11 cellular contexts compared by ENCODE assay signal in the genomic region with DNA sequence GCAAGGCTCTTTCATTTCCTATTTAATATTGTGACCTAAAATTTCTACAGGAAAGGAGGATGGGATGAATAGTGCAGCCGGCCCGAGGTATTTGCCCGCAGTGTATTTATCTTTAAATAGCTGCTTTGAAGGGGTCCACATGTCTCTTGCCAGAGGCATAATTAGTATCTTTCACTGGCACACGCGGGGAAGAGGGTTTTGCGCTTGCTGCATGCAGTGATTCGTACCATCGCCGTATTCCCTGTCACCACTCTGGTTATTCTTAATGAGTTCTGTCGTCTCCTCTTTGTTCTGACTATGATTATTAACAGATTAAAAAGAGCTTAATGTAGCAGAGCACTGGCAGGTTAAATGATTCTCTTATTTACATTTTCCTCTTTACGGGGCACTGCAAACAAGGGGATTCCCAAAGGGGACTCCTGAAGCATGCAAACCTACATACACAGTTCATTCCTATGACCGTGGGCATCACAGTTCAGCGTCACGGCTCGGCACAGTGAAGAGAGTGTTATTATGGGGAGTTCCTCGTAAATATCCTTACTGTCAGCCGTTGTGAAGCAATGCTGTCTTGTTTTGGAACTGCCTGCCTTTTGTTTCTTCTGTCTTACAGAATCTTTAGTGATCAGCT.
A peak's percentile ranks its signal among the peaks of the same experiment; 100 is the strongest.
DNase-seq lines count a peak whose midpoint lies in the region; ATAC-seq, FAIRE-seq and TF ChIP-seq lines count a peak whose summit lies in the region.
"Had no signal": no experiment of that assay in that cellular context is flagged by ENCODE, and none has a peak within 500 bp of the region (broad histone marks: within the 10 kb centered on the region; RNA-seq: fewer than 3 reads in every experiment).

No MANE protein-coding gene starts in this region.

- H3K27ac Mint-ChIP-seq in astrocyte (ENCODE audit: unreplicated experiment): peak overlapping the region; percentile 27

- no peak overlapping the region for H2AFZ ChIP-seq in astrocyte (ENCODE audit: low read depth, low read length)

- H3K4me3 ChIP-seq in astrocyte (ENCODE audit: insufficient read depth, low read depth, low read length) (no peak overlapping the region), mesendoderm (ENCODE audit: low read length) (no peak overlapping the region)

- peaks cover 41% of the 10 kb centered on the region for H3K79me2 ChIP-seq in astrocyte (ENCODE audit: insufficient read depth, low read length)
- peaks cover 61% of the 10 kb centered on the region for H3K79me2 ChIP-seq in mesendoderm (ENCODE audit: control insufficient read depth, insufficient read depth, low read length)

- no peaks in the 10 kb centered on the region for H3K27me3 ChIP-seq in astrocyte (ENCODE audit: insufficient read depth, low read length)
- no peaks in the 10 kb centered on the region for H3K27me3 ChIP-seq in mesendoderm (ENCODE audit: insufficient read depth, low read length, poor library complexity)

- H3K4ac ChIP-seq in mesendoderm (ENCODE audit: low read depth, low read length): no peak overlapping the region

- H3K4me2 ChIP-seq in astrocyte (ENCODE audit: low read length) (peak overlapping the region; percentile 21), mesendoderm (ENCODE audit: low read length) (no peak overlapping the region)

- no peak overlapping the region for H3K56ac ChIP-seq in mesendoderm (ENCODE audit: low read length)

- no peak overlapping the region for H4K8ac ChIP-seq in mesendoderm (ENCODE audit: low read depth, low read length)

- no peak for TF ChIP-seq CTCF in astrocyte (IDR thresholded peaks at IDR 0.05; ENCODE audit: insufficient read depth, low read depth, low read length)

- no peak overlapping the region for H3K18ac ChIP-seq in mesendoderm (ENCODE audit: low read length)

- H3K4me1 Mint-ChIP-seq in astrocyte (ENCODE audit: low read depth, unreplicated experiment): peaks cover 14% of the 10 kb centered on the region

- H3K36me3 Mint-ChIP-seq in astrocyte (ENCODE audit: low read depth, unreplicated experiment): peaks cover 19% of the 10 kb centered on the region

- no peak overlapping the region for H2BK120ac ChIP-seq in mesendoderm (ENCODE audit: low read depth, low read length)

- no CpG with 5 or more reads among the region's 17 CpGs for WGBS in mesendoderm (ENCODE audit: extremely low coverage, insufficient coverage, low lambda C conversion rate)

- no peak overlapping the region for H3K27ac ChIP-seq in astrocyte (ENCODE audit: low read depth, low read length)
- H3K27ac ChIP-seq in mesendoderm (ENCODE audit: low read depth, low read length): no peak overlapping the region

- H3K4me3 Mint-ChIP-seq in astrocyte (ENCODE audit: unreplicated experiment): no peak overlapping the region

- H3K9ac ChIP-seq in astrocyte (ENCODE audit: low read length) (no peak overlapping the region), mesendoderm (ENCODE audit: low read length) (no peak overlapping the region)

- no peak for FAIRE-seq in astrocyte (lab: Jason Lieb, UNC)

- H2BK5ac ChIP-seq in mesendoderm (ENCODE audit: low read length): no peak overlapping the region

- peaks cover 4% of the 10 kb centered on the region for H3K4me1 ChIP-seq in astrocyte (ENCODE audit: insufficient read depth, low read length)
- peaks cover 12% of the 10 kb centered on the region for H3K4me1 ChIP-seq in mesendoderm (ENCODE audit: control insufficient read depth, low read depth, low read length)

- ATAC-seq in GM18870 (IDR thresholded peaks at IDR 0.05; ENCODE audit: unreplicated experiment): peak; percentile 47
- ATAC-seq in HG03342 (IDR thresholded peaks at IDR 0.05; ENCODE audit: unreplicated experiment): peak; percentile 71

- H3K79me1 ChIP-seq in mesendoderm (ENCODE audit: low read length): peaks cover 17% of the 10 kb centered on the region

- H2AK5ac ChIP-seq in mesendoderm (ENCODE audit: low read length): no peak overlapping the region

- no peaks in the 10 kb centered on the region for H3K9me3 ChIP-seq in astrocyte (ENCODE audit: insufficient read depth, low read depth, low read length)

- H4K20me1 ChIP-seq in astrocyte (ENCODE audit: insufficient read depth, low read length): peaks cover 93% of the 10 kb centered on the region

- no peak overlapping the region for H3K23ac ChIP-seq in mesendoderm (ENCODE audit: low read length)

- H4K5ac ChIP-seq in mesendoderm (ENCODE audit: low read length): no peak overlapping the region

- H3K9me3 Mint-ChIP-seq in astrocyte (ENCODE audit: unreplicated experiment): no peaks in the 10 kb centered on the region

- DNase-seq in D341Med (ENCODE audit: low spot score) (peak; percentile 45), astrocyte (ENCODE audit: low read depth) (no peak), mesenteric fat pad (ENCODE audit: low spot score) (no peak), mesendoderm (no peak), NCI-H2107 treated with DMSO at 0.1 percent for 48 hours (lab: John Stamatoyannopoulos, UW; ENCODE audit: unreplicated experiment) (no peak)
- no peak for DNase-seq in activated CD4-positive, CD25-positive, alpha-beta regulatory T cell (lab: John Stamatoyannopoulos, UW)
- DNase-seq: KG1, NCI-H446 treated with DMSO at 0.1 percent for 48 hours, SIG-M5 had no signal

- no peaks in the 10 kb centered on the region for H3K36me3 ChIP-seq in astrocyte (ENCODE audit: insufficient read depth, low read length)
- H3K36me3 ChIP-seq in mesendoderm (ENCODE audit: control insufficient read depth, insufficient read depth, low read length): no peaks in the 10 kb centered on the region

- H2BK15ac ChIP-seq in mesendoderm (replicated peaks; ENCODE audit: low read depth): no peak overlapping the region

- no peaks in the 10 kb centered on the region for H3K27me3 Mint-ChIP-seq in astrocyte (ENCODE audit: low read depth, unreplicated experiment)
